Comparison of ENCODE assay signal across 15 cellular contexts in genomic region chr2:12734914-12735654, GRCh38. TPM values are rescaled to one million over a fixed set of nuclear protein-coding genes. Genes with fewer than 3 reads are reported as not detected.
A peak's percentile ranks its signal among the peaks of the same experiment; 100 is the strongest.
DNase-seq lines count a peak whose midpoint lies in the region; ATAC-seq and TF ChIP-seq lines count a peak whose summit lies in the region.
"Had no signal": no experiment of that assay in that cellular context is flagged by ENCODE, and none has a peak within 500 bp of the region (broad histone marks: within the 10 kb centered on the region; RNA-seq: fewer than 3 reads in every experiment).

No MANE protein-coding gene starts in this region.

- TF ChIP-seq CTCF in left ventricle myocardium inferior (IDR thresholded peaks at IDR 0.05; ENCODE audit: borderline replicate concordance): peak; percentile 38
- TF ChIP-seq CTCF in nephron progenitor cell (IDR thresholded peaks at IDR 0.05): no peak
- TF ChIP-seq CTCF in upper lobe of left lung (IDR thresholded peaks at IDR 0.05): no peak

- H3K36me3 ChIP-seq in left ventricle myocardium inferior (peaks cover 57% of the 10 kb centered on the region), upper lobe of left lung (peaks cover 0 to 61% (median 13%) of the 10 kb centered on the region in 4 donors)
- H3K36me3 ChIP-seq: HAP-1, neural progenitor cell had no signal

- ATAC-seq in upper lobe of left lung (ENCODE audit: low FRiP score in 2 of 2) (no peak), GM19328 (IDR thresholded peaks at IDR 0.05; ENCODE audit: unreplicated experiment) (no peak)
- ATAC-seq: K562 had no signal

- TF ChIP-seq POLR2A in upper lobe of left lung (IDR thresholded peaks at IDR 0.05): no peak
- TF ChIP-seq POLR2A in erythroblast (IDR thresholded peaks at IDR 0.05; ENCODE audit: low read length): no peak

- H3K4me1 ChIP-seq in left ventricle myocardium inferior (peaks cover 97% of the 10 kb centered on the region), upper lobe of left lung (peaks cover 31 to 55% (median 47%) of the 10 kb centered on the region in 4 donors)
- H3K4me1 ChIP-seq: HAP-1 had no signal

- H3K27me3 ChIP-seq in left ventricle myocardium inferior (ENCODE audit: low read depth) (no peaks in the 10 kb centered on the region), upper lobe of left lung (no peaks in the 10 kb centered on the region)
- H3K27me3 ChIP-seq: neural progenitor cell had no signal

- H3K4me3 ChIP-seq in left ventricle myocardium inferior (peak overlapping the region; percentile 16), upper lobe of left lung (no peak overlapping the region)
- H3K4me3 ChIP-seq: HAP-1, K562, neural progenitor cell, skin epidermis, thoracic aorta had no signal

- H3K4me1 Mint-ChIP-seq in nephron progenitor cell: peaks cover 46% of the 10 kb centered on the region

- intact Hi-C loops in left ventricle myocardium inferior (cut with micrococcal nuclease): loop anchor here (10.0 kb wide), 1 partner anchor 60 kb away; no protein-coding TSS in a partner anchor

- H3K27me3 Mint-ChIP-seq in nephron progenitor cell (ENCODE audit: low read depth, poor library complexity): no peaks in the 10 kb centered on the region

- TF ChIP-seq EP300 in upper lobe of left lung (IDR thresholded peaks at IDR 0.05): peak in 2 of 4 donors; percentile 66 to 72

- H3K27ac Mint-ChIP-seq in nephron progenitor cell: peak overlapping the region; percentile 46
- H3K27ac Mint-ChIP-seq: CD14-positive monocyte, neural progenitor cell had no signal

- no peaks in the 10 kb centered on the region for H3K9me3 Mint-ChIP-seq in nephron progenitor cell
- H3K9me3 Mint-ChIP-seq: neural progenitor cell had no signal

- no peaks in the 10 kb centered on the region for H3K9me3 ChIP-seq in left ventricle myocardium inferior (replicated peaks)
- no peaks in the 10 kb centered on the region for H3K9me3 ChIP-seq in upper lobe of left lung
- H3K9me3 ChIP-seq: HAP-1, thoracic aorta had no signal

- H3K36me3 Mint-ChIP-seq in nephron progenitor cell (ENCODE audit: low read depth): peaks cover 75% of the 10 kb centered on the region
- H3K36me3 Mint-ChIP-seq: CD14-positive monocyte had no signal

- WGBS in upper lobe of left lung, 2 donors: 77 to 78% methylated on average over 10 to 12 of the region's 12 CpGs

- peak overlapping the region; percentile 20 for H3K27ac ChIP-seq in caudate nucleus (ENCODE audit: low read depth, low read length)
- peak overlapping the region; percentile 99 for H3K27ac ChIP-seq in left ventricle myocardium inferior (replicated peaks)
- peak overlapping the region; percentile 32 to 68 (median 62) for H3K27ac ChIP-seq in upper lobe of left lung
- H3K27ac ChIP-seq: neural progenitor cell, thoracic aorta had no signal

- H3K4me3 Mint-ChIP-seq in nephron progenitor cell: no peak overlapping the region
- H3K4me3 Mint-ChIP-seq: CD14-positive monocyte, neural progenitor cell had no signal

- DNase-seq in caudate nucleus (lab: John Stamatoyannopoulos, UW) (no peak), left ventricle myocardium inferior (peak; percentile 45), nephron progenitor cell (no peak), upper lobe of left lung (no peak), GM19238 (ENCODE audit: insufficient read length, low spot score) (no peak), erythroblast (lab: John Stamatoyannopoulos, UW) (no peak)
- DNase-seq: activated gamma-delta T cell treated with Interleukin-2 at 50 U/mL for 16 hours, NCI-H2227 treated with DMSO at 0.1 percent for 48 hours had no signal

RNA-seq across cellular contexts. Expression of gene TRIB2, which starts 18.3 kb away (rescaled TPM):
- total RNA-seq in left ventricle myocardium inferior: 31.1 TPM
- 100 to 1,000 TPM in 1 of 6 donors, 10 to 100 TPM in 5; 25.4 to 104 (median 42.4) TPM for total RNA-seq in upper lobe of left lung

Comparison
In these comparisons a context has a peak if more than half of its experiments do, and no peak if none do; other contexts are left out.
1. H3K27ac ChIP-seq: peak in every context shown above with its lines; median percentile 99 in left ventricle myocardium inferior; 62 in upper lobe of left lung; 20 in caudate nucleus.